32 cellular contexts compared by ENCODE assay signal in genomic region chr16:2061526-2061925, GRCh38. TPM values are rescaled to one million over a fixed set of nuclear protein-coding genes. Genes with fewer than 3 reads are reported as not detected.
"Had no signal": no experiment of that assay in that cellular context is flagged by ENCODE, and none has a peak within 500 bp of the region (broad histone marks: within the 10 kb centered on the region; RNA-seq: fewer than 3 reads in every experiment).

No MANE protein-coding gene starts in this region.

- H3K4me1 Mint-ChIP-seq: activated CD4-positive, alpha-beta T cell treated with anti-CD3 and anti-CD28 coated beads for 36 hours; activated CD4-positive, alpha-beta T cell treated with anti-CD3 and anti-CD28 coated beads, Interleukin-2, amount 10 ng/mL, durations not matched to agents 24 days and 14 days; activated naive CD4-positive, alpha-beta T cell treated with anti-CD3 and anti-CD28 coated beads, Interleukin-2, amount 50 U/mL, for 24 hours; activated naive CD8-positive, alpha-beta T cell treated with anti-CD3 and anti-CD28 coated beads for 36 hours had no signal

- H3K4me3 Mint-ChIP-seq: activated CD4-positive, alpha-beta memory T cell treated with anti-CD3 and anti-CD28 coated beads for 36 hours; activated CD4-positive, alpha-beta T cell treated with anti-CD3 and anti-CD28 coated beads for 36 hours; activated CD4-positive, alpha-beta T cell treated with anti-CD3 and anti-CD28 coated beads, Interleukin-2, amount 10 ng/mL, durations not matched to agents 24 days and 14 days; activated CD8-positive, alpha-beta memory T cell treated with anti-CD3 and anti-CD28 coated beads, Interleukin-2, amount 10 ng/mL, durations not matched to agents 7 days and 5 days; activated CD8-positive, alpha-beta T cell treated with anti-CD3 and anti-CD28 coated beads, Interleukin-2, amount 10 ng/mL, durations not matched to agents 7 days and 5 days; activated naive CD4-positive, alpha-beta T cell treated with anti-CD3 and anti-CD28 coated beads for 36 hours; activated naive CD4-positive, alpha-beta T cell treated with anti-CD3 and anti-CD28 coated beads, Interleukin-2, amount 50 U/mL, for 24 hours; activated naive CD8-positive, alpha-beta T cell treated with anti-CD3 and anti-CD28 coated beads for 36 hours; activated naive CD8-positive, alpha-beta T cell treated with anti-CD3 and anti-CD28 coated beads, Interleukin-2, amount 50 U/mL, for 24 hours; activated T-helper 1 cell treated with anti-CD3 and anti-CD28 coated beads, Interleukin-12 subunit alpha, Interleukin-12 subunit beta, Interleukin-2, Interleukin-4 antibody, amounts not matched to agents 30 ng/mL and 10 ng/mL and 1 ng/mL, durations not matched to agents 14 hours and 24 hours and 36 hours; effector memory CD8-positive, alpha-beta T cell had no signal

- H3K4me1 ChIP-seq: adrenal gland, body of pancreas, esophagus squamous epithelium, gastroesophageal sphincter had no signal

- H3K4me3 ChIP-seq: adrenal gland, body of pancreas, esophagus squamous epithelium, gastroesophageal sphincter had no signal

- H3K27me3 Mint-ChIP-seq: activated CD4-positive, alpha-beta memory T cell treated with anti-CD3 and anti-CD28 coated beads for 36 hours; activated CD4-positive, alpha-beta T cell treated with anti-CD3 and anti-CD28 coated beads for 36 hours; activated CD4-positive, alpha-beta T cell treated with anti-CD3 and anti-CD28 coated beads, Interleukin-2, amount 10 ng/mL, durations not matched to agents 24 days and 14 days; activated CD8-positive, alpha-beta memory T cell treated with anti-CD3 and anti-CD28 coated beads, Interleukin-2, amount 10 ng/mL, durations not matched to agents 7 days and 5 days; activated naive CD4-positive, alpha-beta T cell treated with anti-CD3 and anti-CD28 coated beads, Interleukin-2, amount 50 U/mL, for 24 hours; activated naive CD8-positive, alpha-beta T cell treated with anti-CD3 and anti-CD28 coated beads for 36 hours; activated naive CD8-positive, alpha-beta T cell treated with anti-CD3 and anti-CD28 coated beads, Interleukin-2, amount 50 U/mL, for 24 hours; effector memory CD8-positive, alpha-beta T cell had no signal

- DNase-seq: activated CD4-positive, alpha-beta memory T cell treated with anti-CD3 and anti-CD28 coated beads for 36 hours; activated CD4-positive, alpha-beta T cell treated with anti-CD3 and anti-CD28 coated beads for 36 hours; activated CD4-positive, alpha-beta T cell treated with anti-CD3 and anti-CD28 coated beads, Interleukin-2, amount 10 ng/mL, durations not matched to agents 24 days and 14 days; activated CD4-positive, CD25-positive, alpha-beta regulatory T cell; activated CD4-positive, CD25-positive, alpha-beta regulatory T cell treated with anti-CD3 and anti-CD28 coated beads, Interleukin-2, amount 50 U/mL, for 72 hours; activated CD8-positive, alpha-beta memory T cell treated with anti-CD3 and anti-CD28 coated beads, Interleukin-2, amount 10 ng/mL, durations not matched to agents 7 days and 5 days; activated CD8-positive, alpha-beta memory T cell treated with anti-CD3 and anti-CD28 coated beads, Interleukin-2, amount 50 U/mL, for 4 hours; activated CD8-positive, alpha-beta T cell treated with anti-CD3 and anti-CD28 coated beads, Interleukin-2, amount 10 ng/mL, durations not matched to agents 7 days and 5 days; activated effector memory CD4-positive, alpha-beta T cell treated with anti-CD3 and anti-CD28 coated beads, Interleukin-2, amount 50 U/mL, for 16 hours; activated naive CD4-positive, alpha-beta T cell treated with anti-CD3 and anti-CD28 coated beads for 36 hours; activated naive CD8-positive, alpha-beta T cell treated with anti-CD3 and anti-CD28 coated beads for 36 hours; activated naive CD8-positive, alpha-beta T cell treated with anti-CD3 and anti-CD28 coated beads, Interleukin-2, amount 50 U/mL, for 24 hours; activated T-cell treated with anti-CD3 and anti-CD28 coated beads, Interleukin-2, amount 50 U/mL, for 1 hour; activated T-cell treated with anti-CD3 and anti-CD28 coated beads, Interleukin-2, amount 50 U/mL, for 48 hours; adrenal gland; amygdala; aorta; body of pancreas; caudate nucleus; cortex of kidney; dermis blood vessel endothelial cell; effector CD4-positive, alpha-beta T cell; effector memory CD8-positive, alpha-beta T cell; erythroblast; esophagus squamous epithelium; foreskin melanocyte; head of caudate nucleus; T-helper 2 cell had no signal

- H3K9me3 ChIP-seq: adrenal gland, body of pancreas, esophagus squamous epithelium, gastroesophageal sphincter had no signal

- H3K27ac Mint-ChIP-seq: activated CD4-positive, alpha-beta memory T cell treated with anti-CD3 and anti-CD28 coated beads for 36 hours; activated CD4-positive, alpha-beta T cell treated with anti-CD3 and anti-CD28 coated beads for 36 hours; activated CD4-positive, alpha-beta T cell treated with anti-CD3 and anti-CD28 coated beads, Interleukin-2, amount 10 ng/mL, durations not matched to agents 24 days and 14 days; activated CD8-positive, alpha-beta memory T cell treated with anti-CD3 and anti-CD28 coated beads, Interleukin-2, amount 10 ng/mL, durations not matched to agents 7 days and 5 days; activated CD8-positive, alpha-beta T cell treated with anti-CD3 and anti-CD28 coated beads, Interleukin-2, amount 10 ng/mL, durations not matched to agents 7 days and 5 days; activated naive CD4-positive, alpha-beta T cell treated with anti-CD3 and anti-CD28 coated beads for 36 hours; activated naive CD4-positive, alpha-beta T cell treated with anti-CD3 and anti-CD28 coated beads, Interleukin-2, amount 50 U/mL, for 24 hours; activated naive CD8-positive, alpha-beta T cell treated with anti-CD3 and anti-CD28 coated beads for 36 hours; activated naive CD8-positive, alpha-beta T cell treated with anti-CD3 and anti-CD28 coated beads, Interleukin-2, amount 50 U/mL, for 24 hours; activated T-helper 1 cell treated with anti-CD3 and anti-CD28 coated beads, Interleukin-12 subunit alpha, Interleukin-12 subunit beta, Interleukin-2, Interleukin-4 antibody, amounts not matched to agents 30 ng/mL and 10 ng/mL and 1 ng/mL, durations not matched to agents 14 hours and 24 hours and 36 hours; activated T-helper 2 cell treated with anti-CD3 and anti-CD28 coated beads, Interferon-gamma antibody, Interleukin-2, Interleukin-4, amounts not matched to agents 10 μg/mL and 5 μg/mL and 100 μg/mL, durations not matched to agents 14 hours and 24 hours and 36 hours; effector memory CD8-positive, alpha-beta T cell had no signal

- H3K9me3 Mint-ChIP-seq: activated CD4-positive, alpha-beta memory T cell treated with anti-CD3 and anti-CD28 coated beads for 36 hours; activated CD4-positive, alpha-beta T cell treated with anti-CD3 and anti-CD28 coated beads, Interleukin-2, amount 10 ng/mL, durations not matched to agents 24 days and 14 days; activated naive CD4-positive, alpha-beta T cell treated with anti-CD3 and anti-CD28 coated beads for 36 hours; activated naive CD4-positive, alpha-beta T cell treated with anti-CD3 and anti-CD28 coated beads, Interleukin-2, amount 50 U/mL, for 24 hours; activated naive CD8-positive, alpha-beta T cell treated with anti-CD3 and anti-CD28 coated beads for 36 hours; activated naive CD8-positive, alpha-beta T cell treated with anti-CD3 and anti-CD28 coated beads, Interleukin-2, amount 50 U/mL, for 24 hours; activated T-helper 1 cell treated with anti-CD3 and anti-CD28 coated beads, Interleukin-12 subunit alpha, Interleukin-12 subunit beta, Interleukin-2, Interleukin-4 antibody, amounts not matched to agents 30 ng/mL and 10 ng/mL and 1 ng/mL, durations not matched to agents 14 hours and 24 hours and 36 hours; activated T-helper 2 cell treated with anti-CD3 and anti-CD28 coated beads, Interferon-gamma antibody, Interleukin-2, Interleukin-4, amounts not matched to agents 10 μg/mL and 5 μg/mL and 100 μg/mL, durations not matched to agents 14 hours and 24 hours and 36 hours; effector memory CD8-positive, alpha-beta T cell had no signal

- ATAC-seq: activated CD4-positive, alpha-beta T cell treated with anti-CD3 and anti-CD28 coated beads for 36 hours; activated CD8-positive, alpha-beta memory T cell treated with anti-CD3 and anti-CD28 coated beads, Interleukin-2, amount 10 ng/mL, durations not matched to agents 7 days and 5 days; activated CD8-positive, alpha-beta T cell treated with anti-CD3 and anti-CD28 coated beads, Interleukin-2, amount 10 ng/mL, durations not matched to agents 7 days and 5 days; activated naive CD8-positive, alpha-beta T cell treated with anti-CD3 and anti-CD28 coated beads, Interleukin-2, amount 50 U/mL, for 24 hours; body of pancreas; effector memory CD8-positive, alpha-beta T cell; gastroesophageal sphincter had no signal

- H3K27me3 ChIP-seq: adrenal gland, body of pancreas, esophagus squamous epithelium, gastroesophageal sphincter had no signal

- H3K27ac ChIP-seq: adrenal gland, body of pancreas, esophagus squamous epithelium, gastroesophageal sphincter had no signal

RNA-seq across cellular contexts. Expression of gene NPW, which starts 41.9 kb away (rescaled TPM):
- total RNA-seq: body of pancreas, gastroesophageal sphincter had no signal
